8 cellular contexts compared by ENCODE assay signal in the genomic region with DNA sequence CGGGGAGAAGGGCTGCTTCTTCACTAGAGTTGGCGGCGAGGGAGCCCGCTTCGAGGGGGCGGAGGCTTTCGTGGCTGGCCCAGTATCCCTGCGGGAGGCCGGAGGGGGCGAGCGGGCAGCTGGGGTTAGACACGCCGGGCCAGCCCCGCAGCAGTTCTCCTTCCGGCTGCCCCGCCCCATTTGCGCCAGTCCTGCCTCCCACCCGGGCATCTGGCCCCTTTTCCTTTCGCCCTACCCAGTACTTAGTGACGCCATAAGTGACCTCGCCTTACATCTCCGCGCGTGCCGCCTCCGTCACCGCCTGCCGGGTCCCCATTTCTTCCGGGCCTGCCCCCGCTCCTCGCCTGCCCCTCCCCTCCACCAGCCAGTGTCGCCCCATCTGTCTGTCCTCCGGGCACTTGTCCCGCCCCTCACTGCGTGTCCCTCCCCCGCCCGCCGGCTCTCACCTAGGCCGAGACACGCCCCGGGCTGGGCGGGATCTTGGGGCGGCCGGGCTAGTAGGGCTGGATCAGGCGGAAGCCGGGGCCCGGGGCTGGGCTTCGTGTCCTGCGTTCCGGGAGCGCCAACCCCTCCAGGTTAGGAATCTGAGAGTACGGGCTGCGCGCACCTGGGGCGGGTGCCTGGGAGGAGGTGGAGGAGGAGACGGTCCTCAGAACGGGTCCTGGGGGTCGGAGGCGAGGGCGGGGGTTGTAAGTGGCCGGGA. TPM values are rescaled to one million over a fixed set of nuclear protein-coding genes. Genes with fewer than 3 reads are reported as not detected.
DNase-seq lines count a peak whose midpoint lies in the region; ATAC-seq and TF ChIP-seq lines count a peak whose summit lies in the region.

No MANE protein-coding gene starts in this region.

- no peak overlapping the region for H2AK5ac ChIP-seq in mesendoderm (ENCODE audit: low read length)

- peak overlapping the region; percentile 88 for H3K4me3 Mint-ChIP-seq in activated CD8-positive, alpha-beta T cell treated with anti-CD3 and anti-CD28 coated beads for 36 hours

- H3K18ac ChIP-seq in mesendoderm (ENCODE audit: low read length), result peak overlapping the region; percentile 91

- no peaks in the 10 kb centered on the region for H3K79me2 ChIP-seq in mesendoderm (ENCODE audit: control insufficient read depth, insufficient read depth, low read length)

- peak overlapping the region; percentile 74 for H3K4me3 ChIP-seq in BE2C (ENCODE audit: low read depth, low read length)
- H3K4me3 ChIP-seq in mesendoderm (ENCODE audit: low read length), result peak overlapping the region; percentile 86

- no peaks in the 10 kb centered on the region for H3K9me3 ChIP-seq in BE2C

- peak overlapping the region; percentile 83 for H2BK5ac ChIP-seq in mesendoderm (ENCODE audit: low read length)

- H3K4me1 Mint-ChIP-seq in activated CD8-positive, alpha-beta T cell treated with anti-CD3 and anti-CD28 coated beads for 36 hours (ENCODE audit: low read depth), result peaks cover 61% of the 10 kb centered on the region

- POLR2A ChIA-PET in activated CD8-positive, alpha-beta T cell treated with anti-CD3 and anti-CD28 coated beads for 36 hours (lab: Charles Lee), result interaction anchor here (0.7 to 23.2 kb wide), 10 partner anchors 10 to 141 kb away, joined by 3 to 399 read pairs (median 8); a partner anchor contains a TSS

- TF ChIP-seq CTCF in BE2C (IDR thresholded peaks at IDR 0.05; ENCODE audit: low read depth, low read length), result no peak
- TF ChIP-seq CTCF in activated CD8-positive, alpha-beta T cell treated with anti-CD3 and anti-CD28 coated beads for 36 hours (IDR thresholded peaks at IDR 0.05), result no peak

- no peak overlapping the region for H2BK120ac ChIP-seq in mesendoderm (ENCODE audit: low read depth, low read length)

- peak overlapping the region; percentile 90 for H3K27ac ChIP-seq in mesendoderm (ENCODE audit: low read depth, low read length)

- peaks cover 63% of the 10 kb centered on the region for H3K36me3 Mint-ChIP-seq in activated CD8-positive, alpha-beta T cell treated with anti-CD3 and anti-CD28 coated beads for 36 hours (ENCODE audit: low read depth)

- no peaks in the 10 kb centered on the region for H3K27me3 Mint-ChIP-seq in activated CD8-positive, alpha-beta T cell treated with anti-CD3 and anti-CD28 coated beads for 36 hours

- intact Hi-C loops in activated CD8-positive, alpha-beta T cell treated with anti-CD3 and anti-CD28 coated beads for 36 hours (cut with micrococcal nuclease), result no loop called here

- peak overlapping the region; percentile 91 for H3K27ac Mint-ChIP-seq in activated CD8-positive, alpha-beta T cell treated with anti-CD3 and anti-CD28 coated beads for 36 hours

- H3K4ac ChIP-seq in mesendoderm (ENCODE audit: low read depth, low read length), result peak overlapping the region; percentile 78

- H3K27me3 ChIP-seq in BE2C (no peaks in the 10 kb centered on the region), mesendoderm (ENCODE audit: insufficient read depth, low read length, poor library complexity) (no peaks in the 10 kb centered on the region)

- peak overlapping the region; percentile 82 for H3K9ac ChIP-seq in mesendoderm (ENCODE audit: low read length)

- ATAC-seq in GM19328 (IDR thresholded peaks at IDR 0.05; ENCODE audit: unreplicated experiment) (peak; percentile 78), HG03457 (IDR thresholded peaks at IDR 0.05; ENCODE audit: unreplicated experiment) (peak; percentile 48)
- ATAC-seq in activated CD8-positive, alpha-beta T cell treated with anti-CD3 and anti-CD28 coated beads for 36 hours, result peak; percentile 91

- H3K4me1 ChIP-seq in BE2C, result peaks cover 4% of the 10 kb centered on the region; the same call in 1 of the 2 replicates
- peaks cover 3% of the 10 kb centered on the region for H3K4me1 ChIP-seq in mesendoderm (ENCODE audit: control insufficient read depth, low read depth, low read length)

- CTCF ChIA-PET in activated CD8-positive, alpha-beta T cell treated with anti-CD3 and anti-CD28 coated beads for 36 hours (lab: Charles Lee), result interaction anchor here (0.9 to 5.3 kb wide), 15 partner anchors 11 to 138 kb away, joined by 3 to 43 read pairs (median 6); a partner anchor contains a TSS

- DNase-seq in BE2C (peak; percentile 94), NCI-H748 treated with DMSO at 0.1 percent for 48 hours (lab: John Stamatoyannopoulos, UW) (peak; percentile 94), mesendoderm (peak; percentile 98)
- peak; percentile 100 for DNase-seq in activated CD8-positive, alpha-beta T cell treated with anti-CD3 and anti-CD28 coated beads for 36 hours
- DNase-seq in effector CD8-positive, alpha-beta T cell (lab: John Stamatoyannopoulos, UW), result peak; percentile 90
- peak; percentile 98 to 99 for DNase-seq in stimulated activated CD8-positive, alpha-beta memory T cell treated with anti-CD3 and anti-CD28 coated beads, Interleukin-15, amount 100 ng/mL, for 48 hours (ENCODE audit: low read depth in 2 of 2)

- peak overlapping the region; percentile 96 for H3K56ac ChIP-seq in mesendoderm (ENCODE audit: low read length)

- WGBS in mesendoderm (ENCODE audit: extremely low coverage, insufficient coverage, low lambda C conversion rate), result no CpG with 5 or more reads among the region's 61 CpGs

- H3K23ac ChIP-seq in mesendoderm (ENCODE audit: low read length), result peak overlapping the region; percentile 32

- H4K5ac ChIP-seq in mesendoderm (ENCODE audit: low read length), result peak overlapping the region; percentile 52

- no peak overlapping the region for H4K8ac ChIP-seq in mesendoderm (ENCODE audit: low read depth, low read length)

- no peaks in the 10 kb centered on the region for H3K36me3 ChIP-seq in BE2C
- H3K36me3 ChIP-seq in mesendoderm (ENCODE audit: control insufficient read depth, insufficient read depth, low read length), result no peaks in the 10 kb centered on the region

- H3K9me3 Mint-ChIP-seq in activated CD8-positive, alpha-beta T cell treated with anti-CD3 and anti-CD28 coated beads for 36 hours, result no peaks in the 10 kb centered on the region

- no peak overlapping the region for H2BK15ac ChIP-seq in mesendoderm (replicated peaks; ENCODE audit: low read depth)

- H3K4me2 ChIP-seq in mesendoderm (ENCODE audit: low read length), result peak overlapping the region; percentile 86

- H3K79me1 ChIP-seq in mesendoderm (ENCODE audit: low read length), result peaks cover 4% of the 10 kb centered on the region

RNA-seq across cellular contexts. Expression of a gene that starts 14.3 kb away (rescaled TPM):
- not detected for polyA plus RNA-seq in BE2C (2012; ENCODE audit: insufficient read depth, insufficient read length, low read depth)
- total RNA-seq in activated CD8-positive, alpha-beta T cell treated with anti-CD3 and anti-CD28 coated beads for 36 hours, result under 1 TPM; 0.27 to 0.63 TPM
- polyA plus RNA-seq in mesendoderm (2013, experiment 1 of 2), result not detected
- not detected for polyA plus RNA-seq in mesendoderm (2013, experiment 2 of 2)

RNA-seq across cellular contexts. Expression of a gene that starts 25.9 kb away (rescaled TPM):
- 64.8 TPM for polyA plus RNA-seq in BE2C (2012; ENCODE audit: insufficient read depth, insufficient read length, low read depth)
- total RNA-seq in activated CD8-positive, alpha-beta T cell treated with anti-CD3 and anti-CD28 coated beads for 36 hours, result 100 to 1,000 TPM; 285 to 298 TPM
- polyA plus RNA-seq in mesendoderm (2013, experiment 1 of 2), result 3.0 TPM
- 3.6 TPM for polyA plus RNA-seq in mesendoderm (2013, experiment 2 of 2)

Comparison
In these comparisons a context has a peak if more than half of its experiments do, and no peak if none do; other contexts are left out.
1. Peak in every context shown above with its lines: DNase-seq, ATAC-seq, H3K4me3 ChIP-seq and H3K27ac ChIP-seq.